In the genomic region with DNA sequence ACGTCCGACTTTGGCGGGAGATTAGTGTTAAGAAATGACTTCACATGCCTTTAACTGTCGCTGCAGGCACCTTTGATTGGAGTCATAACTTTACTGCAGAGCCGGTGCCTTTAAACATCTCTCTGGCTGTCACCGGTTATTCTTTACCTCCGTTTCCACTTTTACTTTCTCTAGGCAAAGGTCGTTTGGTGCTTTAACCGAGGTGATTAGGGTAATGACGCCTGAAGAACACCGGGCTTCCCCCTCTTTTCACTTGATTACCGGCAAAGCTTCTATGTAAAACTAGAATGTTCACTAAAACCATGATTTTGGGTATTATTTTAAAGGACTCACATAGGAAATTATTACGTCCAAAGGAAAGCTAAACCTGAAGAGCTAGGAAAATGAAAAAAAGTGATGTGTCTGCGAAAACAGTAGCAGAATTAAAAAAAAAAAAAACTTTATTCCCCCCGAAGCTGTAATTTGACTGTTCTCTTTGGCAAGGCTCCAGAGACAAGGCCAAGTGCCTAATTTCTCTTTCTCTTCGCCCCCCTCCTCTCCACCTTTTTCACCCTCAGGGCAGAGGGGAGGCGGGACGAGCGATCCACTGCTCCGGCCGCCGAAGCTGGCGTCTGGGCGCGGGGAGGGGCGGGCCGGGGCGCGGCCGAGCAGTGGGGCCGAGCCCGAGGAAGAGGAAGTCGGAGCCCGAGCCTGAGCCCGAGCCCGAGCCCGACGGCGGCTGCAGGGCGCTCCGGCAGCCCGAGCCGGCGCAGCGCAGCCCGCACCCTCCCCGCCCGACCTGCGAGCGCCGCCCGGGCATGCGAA, we compare ENCODE assay signal across 8 cellular contexts. TPM values are rescaled to one million over a fixed set of nuclear protein-coding genes. Genes with fewer than 3 reads are reported as not detected.
DNase-seq lines count a peak whose midpoint lies in the region; ATAC-seq and TF ChIP-seq lines count a peak whose summit lies in the region.

A gene (plus strand): TSS at position 687 of the 804 bp plus-strand sequence. CDS start 133,797 bp downstream, outside the sequence.

- H3K4me1 Mint-ChIP-seq in naive B cell, result peaks cover 44 to 57% (median 47%) of the 10 kb centered on the region in 3 donors

- H3K27ac Mint-ChIP-seq in naive B cell, result peak within 1 kb of the TSS; percentile 100

- H3K36me3 ChIP-seq in ACC112 (ENCODE audit: insufficient read depth, low read length), result no peaks in the 10 kb centered on the region
- no peaks in the 10 kb centered on the region for H3K36me3 ChIP-seq in NT2/D1 (ENCODE audit: insufficient read depth, insufficient read length, low read length)
- no peaks in the 10 kb centered on the region for H3K36me3 ChIP-seq in subcutaneous abdominal adipose tissue (ENCODE audit: control insufficient read depth in 5 of 5, insufficient read depth in 5 of 5, low read length in 5 of 5)

- H3K27me3 ChIP-seq in ACC112 (ENCODE audit: insufficient read depth, low read length), result peaks cover 81% of the 10 kb centered on the region
- peaks cover 35% of the 10 kb centered on the region for H3K27me3 ChIP-seq in NT2/D1 (ENCODE audit: insufficient read depth, insufficient read length)
- H3K27me3 ChIP-seq in subcutaneous abdominal adipose tissue (ENCODE audit: control insufficient read depth in 5 of 5, insufficient read depth in 4 of 5, low read length in 5 of 5), result peaks cover 0 to 3% (median 0%) of the 10 kb centered on the region in 5 donors

- H3K4me1 ChIP-seq in ACC112 (ENCODE audit: control insufficient read depth, insufficient read depth, low read length, unreplicated experiment), result no peaks in the 10 kb centered on the region
- H3K4me1 ChIP-seq in NT2/D1 (ENCODE audit: insufficient read depth, insufficient read length), result no peaks in the 10 kb centered on the region
- H3K4me1 ChIP-seq in subcutaneous abdominal adipose tissue (ENCODE audit: control insufficient read depth in 5 of 5, insufficient read depth in 5 of 5, low read length in 5 of 5), result peaks cover 0 to 16% (median 12%) of the 10 kb centered on the region in 5 donors

- peaks cover 0 to 6% of the 10 kb centered on the region in 2 donors for H3K36me3 Mint-ChIP-seq in naive B cell

- H3K79me2 ChIP-seq in ACC112 (ENCODE audit: control insufficient read depth, insufficient read depth, low read length, unreplicated experiment), result no peaks in the 10 kb centered on the region

- H3K9me3 Mint-ChIP-seq in naive B cell, result no peaks in the 10 kb centered on the region

- peak; percentile 51 for DNase-seq in NT2/D1 (ENCODE audit: low read depth, low spot score)
- peak; percentile 39 for DNase-seq in activated T-helper 1 cell treated with Interleukin-2 at 50 U/mL for 16 hours (ENCODE audit: low read depth)
- peak; percentile 12 for DNase-seq in fibroblast of mammary gland (ENCODE audit: low read depth)
- peak; percentile 87 for DNase-seq in naive B cell

- H3K4me3 ChIP-seq in ACC112 (ENCODE audit: low read depth, low read length) (peak within 1 kb of the TSS; percentile 70), NT2/D1 (ENCODE audit: insufficient read length, low read depth) (peak within 1 kb of the TSS; percentile 58), fibroblast of mammary gland (ENCODE audit: control insufficient read depth, low read depth, low read length) (peak within 1 kb of the TSS; percentile 33), subcutaneous abdominal adipose tissue (ENCODE audit: low read depth in 1 of 5, low read length in 5 of 5) (peak within 1 kb of the TSS; percentile 63 to 80 (median 72))

- H3K9me3 ChIP-seq in NT2/D1 (ENCODE audit: insufficient read depth, low read length) (no peaks in the 10 kb centered on the region), subcutaneous abdominal adipose tissue (ENCODE audit: control insufficient read depth in 5 of 5, low read length in 5 of 5) (no peaks in the 10 kb centered on the region)

- H3K9ac ChIP-seq in NT2/D1 (ENCODE audit: insufficient read length, low read depth), result peak within 1 kb of the TSS; percentile 70
- peak within 1 kb of the TSS in 4 of 5 donors; percentile 36 to 73 (median 66) for H3K9ac ChIP-seq in subcutaneous abdominal adipose tissue (ENCODE audit: low read length in 5 of 5)

- ATAC-seq in GM18867 (IDR thresholded peaks at IDR 0.05; ENCODE audit: unreplicated experiment), result peak; percentile 86
- ATAC-seq in HG03064 (IDR thresholded peaks at IDR 0.05; ENCODE audit: low read depth, unreplicated experiment), result peak; percentile 71
- peak; percentile 54 to 59 for ATAC-seq in naive B cell (ENCODE audit: low read depth in 2 of 2)

- H3K27me3 Mint-ChIP-seq in naive B cell, result no peaks in the 10 kb centered on the region

- H2AFZ ChIP-seq in ACC112 (ENCODE audit: low read length, unreplicated experiment), result peak within 1 kb of the TSS; percentile 62

- H3K4me3 Mint-ChIP-seq in naive B cell, result peak within 1 kb of the TSS; percentile 91 to 99 (median 98)

- TF ChIP-seq CTCF in fibroblast of mammary gland (conservative IDR thresholded peaks at IDR 0.05; ENCODE audit: control insufficient read depth, insufficient read depth, low read depth, low read length), result no peak

- H3K27ac ChIP-seq in ACC112 (ENCODE audit: low read depth, low read length) (no peak within 1 kb of the TSS), subcutaneous abdominal adipose tissue (ENCODE audit: low read depth, low read length) (peak within 1 kb of the TSS; percentile 58)

RNA-seq across cellular contexts. Expression of the gene that starts here (rescaled TPM):
- 10 to 100 TPM; 38.3 to 82.2 (median 50.0) TPM for polyA plus RNA-seq in naive B cell (ENCODE audit: low read depth in 6 of 6)

Comparison
In these comparisons a context has a peak if more than half of its experiments do, and no peak if none do; other contexts are left out.
1. DNase-seq: peak in every context shown above with its lines; median percentile 87 in naive B cell; 51 in NT2/D1; 39 in activated T-helper 1 cell treated with Interleukin-2 at 50 U/mL for 16 hours; 12 in fibroblast of mammary gland.